Comparison of ENCODE assay signal across 10 cellular contexts in genomic region chr9:133349965-133350624, GRCh38. TPM values are rescaled to one million over a fixed set of nuclear protein-coding genes. Genes with fewer than 3 reads are reported as not detected.
A peak's percentile ranks its signal among the peaks of the same experiment; 100 is the strongest.
DNase-seq lines count a peak whose midpoint lies in the region; ATAC-seq, FAIRE-seq and TF ChIP-seq lines count a peak whose summit lies in the region.
"Had no signal": no experiment of that assay in that cellular context is flagged by ENCODE, and none has a peak within 500 bp of the region (broad histone marks: within the 10 kb centered on the region; RNA-seq: fewer than 3 reads in every experiment).

No MANE protein-coding gene starts in this region.

- DNase-seq in A549 (ENCODE audit: low read depth in 1 of 2, low spot score in 1 of 2) (no peak), hepatocyte (ENCODE audit: low spot score) (no peak), iPS-NIHi11 (ENCODE audit: low spot score) (no peak), HK-2 (ENCODE audit: unreplicated experiment) (no peak)
- no peak for DNase-seq in activated CD4-positive, alpha-beta memory T cell treated with anti-CD3 and anti-CD28 coated beads, Interleukin-2, amount 10 ng/mL, durations not matched to agents 7 days and 5 days
- DNase-seq: DMS79 treated with DMSO at 0.1 percent for 48 hours had no signal

- H3K4me2 ChIP-seq in A549, result peak overlapping the region; percentile 83
- peak overlapping the region; percentile 93 for H3K4me2 ChIP-seq in hepatocyte

- POLR2A ChIA-PET in A549 (lab: Yijun Ruan, JAX), result interaction anchor here (0.5 to 1.4 kb wide), 2 partner anchors 77 to 110 kb away, joined by 3 read pairs; partner anchors contain the start of gene CACFD1
- POLR2A ChIA-PET in activated CD4-positive, alpha-beta memory T cell treated with anti-CD3 and anti-CD28 coated beads, Interleukin-2, amount 10 ng/mL, durations not matched to agents 7 days and 5 days (lab: Charles Lee), result interaction anchor here (0.6 to 14.2 kb wide), 10 partner anchors 7 to 319 kb away, joined by 3 to 397 read pairs (median 9); partner anchors contain the start of genes GTF3C5, STKLD1, SURF4 and SURF6

- peaks cover 61% of the 10 kb centered on the region for H3K4me1 Mint-ChIP-seq in activated CD4-positive, alpha-beta memory T cell treated with anti-CD3 and anti-CD28 coated beads, Interleukin-2, amount 10 ng/mL, durations not matched to agents 7 days and 5 days

- no peaks in the 10 kb centered on the region for H3K9me2 ChIP-seq in hepatocyte (replicated peaks; ENCODE audit: insufficient read depth)

- peak overlapping the region; percentile 86 for H3K27ac Mint-ChIP-seq in activated CD4-positive, alpha-beta memory T cell treated with anti-CD3 and anti-CD28 coated beads, Interleukin-2, amount 10 ng/mL, durations not matched to agents 7 days and 5 days

- H3K36me3 ChIP-seq in hepatocyte (replicated peaks; ENCODE audit: insufficient read depth, low read depth), result peaks cover 3% of the 10 kb centered on the region

- H3K27me3 ChIP-seq in hepatocyte, result no peaks in the 10 kb centered on the region
- H3K27me3 ChIP-seq: right atrium auricular region had no signal

- no peak for TF ChIP-seq POLR2A in A549 (IDR thresholded peaks at IDR 0.05; ENCODE audit: low read length)
- peak; percentile 23 for TF ChIP-seq POLR2A in GM18505 (IDR thresholded peaks at IDR 0.05; ENCODE audit: borderline replicate concordance, extremely low read depth, insufficient read depth, insufficient read length)

- TF ChIP-seq CTCF in A549 (IDR thresholded peaks at IDR 0.05) (no peak), hepatocyte (IDR thresholded peaks at IDR 0.05; ENCODE audit: poor library complexity) (no peak)

- peak overlapping the region; percentile 95 for H3K4me3 Mint-ChIP-seq in activated CD4-positive, alpha-beta memory T cell treated with anti-CD3 and anti-CD28 coated beads, Interleukin-2, amount 10 ng/mL, durations not matched to agents 7 days and 5 days

- WGBS in A549 (ENCODE audit: missing lambda C conversion rate), result 79% methylated on average over 15 of the region's 15 CpGs
- WGBS in hepatocyte (ENCODE audit: low lambda C conversion rate, missing lambda C conversion rate), result 89% methylated on average over 15 of the region's 15 CpGs

- peaks cover 19% of the 10 kb centered on the region for H4K20me1 ChIP-seq in hepatocyte (ENCODE audit: insufficient read depth, poor library complexity, severe bottlenecking)

- H3K27me3 Mint-ChIP-seq in activated CD4-positive, alpha-beta memory T cell treated with anti-CD3 and anti-CD28 coated beads, Interleukin-2, amount 10 ng/mL, durations not matched to agents 7 days and 5 days, result no peaks in the 10 kb centered on the region

- TF ChIP-seq EP300 in A549 (IDR thresholded peaks at IDR 0.05), result no peak

- H3K4me3 ChIP-seq in A549 (peak overlapping the region; percentile 100), hepatocyte (no peak overlapping the region)

- H2AFZ ChIP-seq in hepatocyte, result no peak overlapping the region

- no peak for TF ChIP-seq RAD21 in A549 (conservative IDR thresholded peaks at IDR 0.05 in 1 of 2, IDR thresholded peaks at IDR 0.05 in 1 of 2)

- ATAC-seq in A549 (no peak), GM18505 (IDR thresholded peaks at IDR 0.05; ENCODE audit: unreplicated experiment) (no peak), GM18498 (IDR thresholded peaks at IDR 0.05; ENCODE audit: unreplicated experiment) (no peak), GM21515 (IDR thresholded peaks at IDR 0.05; ENCODE audit: unreplicated experiment) (no peak)

- H3K9me3 ChIP-seq in A549 (no peaks in the 10 kb centered on the region), hepatocyte (ENCODE audit: low read depth) (no peaks in the 10 kb centered on the region)
- H3K9me3 ChIP-seq: right atrium auricular region had no signal

- H3K4me1 ChIP-seq in A549, result peaks cover 23% of the 10 kb centered on the region
- H3K4me1 ChIP-seq in hepatocyte (ENCODE audit: insufficient read depth), result peaks cover 11% of the 10 kb centered on the region

- H3K36me3 Mint-ChIP-seq in activated CD4-positive, alpha-beta memory T cell treated with anti-CD3 and anti-CD28 coated beads, Interleukin-2, amount 10 ng/mL, durations not matched to agents 7 days and 5 days (ENCODE audit: low read depth), result peaks cover 63% of the 10 kb centered on the region

- FAIRE-seq in A549 (lab: Jason Lieb, UNC), result no peak

- peak overlapping the region in 1 of 2 experiments; percentile 99; a peak in 3 of 6 replicates for H3K27ac ChIP-seq in A549
- peak overlapping the region; percentile 99 for H3K27ac ChIP-seq in hepatocyte
- H3K27ac ChIP-seq: right atrium auricular region had no signal

- CTCF ChIA-PET in A549 (lab: Yijun Ruan, JAX), result interaction anchor here (1.6 kb wide), 2 partner anchors 8 to 11 kb away, joined by 4 to 8 read pairs; no protein-coding TSS in a partner anchor
- CTCF ChIA-PET in activated CD4-positive, alpha-beta memory T cell treated with anti-CD3 and anti-CD28 coated beads, Interleukin-2, amount 10 ng/mL, durations not matched to agents 7 days and 5 days (lab: Charles Lee), result interaction anchor here (1.0 to 3.3 kb wide), 7 partner anchors 8 to 206 kb away, joined by 3 to 24 read pairs (median 4); no protein-coding TSS in a partner anchor

- peaks cover 60% of the 10 kb centered on the region for H3K79me2 ChIP-seq in hepatocyte

- H3K9me3 Mint-ChIP-seq in activated CD4-positive, alpha-beta memory T cell treated with anti-CD3 and anti-CD28 coated beads, Interleukin-2, amount 10 ng/mL, durations not matched to agents 7 days and 5 days, result no peaks in the 10 kb centered on the region

TF ChIP-seq in A549, 52 proteins besides CTCF, POLR2A, EP300 and RAD21 (continues in another document):
- TF ChIP-seq CEBPB (IDR thresholded peaks at IDR 0.05) (no peak), ZSCAN20 (CRISPR knock-in tag; IDR thresholded peaks at IDR 0.05) (no peak), ELK1 (IDR thresholded peaks at IDR 0.05; ENCODE audit: low read depth, low read length) (no peak), HOXA7 (CRISPR knock-in tag; IDR thresholded peaks at IDR 0.05) (no peak)

RNA-seq across cellular contexts. Expression of gene RPL7A, which starts 2.1 kb away (rescaled TPM):
- polyA plus RNA-seq in A549 (2011; rRNA removed) (2,218 and 2,405 TPM in 2 replicates), A549 (2017; fragmentation: RNase III; extraction: RNeasy Plus Mini Kit Qiagen cat#74134 plus additional on column Dnase treatment) (2,511 to 2,766 TPM (median 2,608 TPM) in 3 replicates), hepatocyte (377 and 404 TPM in 2 replicates)
- polyA plus RNA-seq in A549 (2012; cell fraction: cytosol; rRNA removed), result 3,633 and 4,197 TPM in 2 replicates
- 1,837 and 2,384 TPM in 2 replicates for polyA plus RNA-seq in A549 (2012; cell fraction: nucleus; rRNA removed)
- 1,872 and 2,628 TPM in 2 replicates for polyA minus RNA-seq in A549 (2011; rRNA and poly(A)+ RNA removed)
- total RNA-seq in activated CD4-positive, alpha-beta memory T cell treated with anti-CD3 and anti-CD28 coated beads, Interleukin-2, amount 10 ng/mL, durations not matched to agents 7 days and 5 days, result 1,000 to 10,000 TPM; 1,627 to 1,632 TPM
- 2,138 and 2,226 TPM in 2 replicates for total RNA-seq in hepatocyte

RNA-seq across cellular contexts. Expression of gene MED22, which starts 2.2 kb away (rescaled TPM):
- polyA plus RNA-seq in A549 (2011; rRNA removed) (15.7 and 18.4 TPM in 2 replicates), A549 (2017; fragmentation: RNase III; extraction: RNeasy Plus Mini Kit Qiagen cat#74134 plus additional on column Dnase treatment) (20.4 to 22.8 TPM (median 22.0 TPM) in 3 replicates), hepatocyte (18.7 and 23.4 TPM in 2 replicates)
- polyA plus RNA-seq in A549 (2012; cell fraction: cytosol; rRNA removed), result 30.9 and 37.1 TPM in 2 replicates
- 49.7 and 50.6 TPM in 2 replicates for polyA plus RNA-seq in A549 (2012; cell fraction: nucleus; rRNA removed)
- polyA minus RNA-seq in A549 (2011; rRNA and poly(A)+ RNA removed), result 32.2 and 42.8 TPM in 2 replicates
- total RNA-seq in activated CD4-positive, alpha-beta memory T cell treated with anti-CD3 and anti-CD28 coated beads, Interleukin-2, amount 10 ng/mL, durations not matched to agents 7 days and 5 days, result 10 to 100 TPM; 21.1 to 23.3 TPM
- 15.3 and 18.8 TPM in 2 replicates for total RNA-seq in hepatocyte

RNA-seq across cellular contexts. Expression of gene SURF1, which starts 6.2 kb away (rescaled TPM):
- polyA plus RNA-seq in A549 (2011; rRNA removed) (47.5 and 63.0 TPM in 2 replicates), A549 (2017; fragmentation: RNase III; extraction: RNeasy Plus Mini Kit Qiagen cat#74134 plus additional on column Dnase treatment) (25.3 to 28.6 TPM (median 27.7 TPM) in 3 replicates), hepatocyte (76.5 and 83.9 TPM in 2 replicates)
- 28.8 and 32.5 TPM in 2 replicates for polyA plus RNA-seq in A549 (2012; cell fraction: cytosol; rRNA removed)
- polyA plus RNA-seq in A549 (2012; cell fraction: nucleus; rRNA removed), result 31.7 and 33.8 TPM in 2 replicates
- 19.5 and 29.0 TPM in 2 replicates for polyA minus RNA-seq in A549 (2011; rRNA and poly(A)+ RNA removed)
- 10 to 100 TPM; 33.8 to 37.6 TPM for total RNA-seq in activated CD4-positive, alpha-beta memory T cell treated with anti-CD3 and anti-CD28 coated beads, Interleukin-2, amount 10 ng/mL, durations not matched to agents 7 days and 5 days
- total RNA-seq in hepatocyte, result 33.9 and 37.4 TPM in 2 replicates

RNA-seq across cellular contexts. Expression of gene SURF2, which starts 6.3 kb away (rescaled TPM):
- polyA plus RNA-seq in A549 (2011; rRNA removed) (15.4 and 25.2 TPM in 2 replicates), A549 (2017; fragmentation: RNase III; extraction: RNeasy Plus Mini Kit Qiagen cat#74134 plus additional on column Dnase treatment) (34.9 to 36.9 TPM (median 35.6 TPM) in 3 replicates), hepatocyte (22.9 and 25.5 TPM in 2 replicates)
- polyA plus RNA-seq in A549 (2012; cell fraction: cytosol; rRNA removed), result 56.1 and 56.8 TPM in 2 replicates
- 26.9 and 34.3 TPM in 2 replicates for polyA plus RNA-seq in A549 (2012; cell fraction: nucleus; rRNA removed)
- polyA minus RNA-seq in A549 (2011; rRNA and poly(A)+ RNA removed), result 8.1 and 8.4 TPM in 2 replicates
- 10 to 100 TPM; 10.2 TPM for total RNA-seq in activated CD4-positive, alpha-beta memory T cell treated with anti-CD3 and anti-CD28 coated beads, Interleukin-2, amount 10 ng/mL, durations not matched to agents 7 days and 5 days
- 13.2 and 13.6 TPM in 2 replicates for total RNA-seq in hepatocyte

RNA-seq across cellular contexts. Expression of gene SURF6, which starts 14.1 kb away (rescaled TPM):
- polyA plus RNA-seq in A549 (2011; rRNA removed) (7.1 and 10.5 TPM in 2 replicates), A549 (2017; fragmentation: RNase III; extraction: RNeasy Plus Mini Kit Qiagen cat#74134 plus additional on column Dnase treatment) (23.0 to 26.8 TPM (median 25.1 TPM) in 3 replicates), hepatocyte (22.9 and 24.3 TPM in 2 replicates)
- polyA plus RNA-seq in A549 (2012; cell fraction: cytosol; rRNA removed), result 21.8 and 29.4 TPM in 2 replicates
- 32.6 and 37.4 TPM in 2 replicates for polyA plus RNA-seq in A549 (2012; cell fraction: nucleus; rRNA removed)
- 2.4 and 2.8 TPM in 2 replicates for polyA minus RNA-seq in A549 (2011; rRNA and poly(A)+ RNA removed)
- 10 to 100 TPM in 1 of 2 experiments, 1 to 10 TPM in 1; 9.3 to 10.9 TPM for total RNA-seq in activated CD4-positive, alpha-beta memory T cell treated with anti-CD3 and anti-CD28 coated beads, Interleukin-2, amount 10 ng/mL, durations not matched to agents 7 days and 5 days
- total RNA-seq in hepatocyte, result 20.2 and 23.4 TPM in 2 replicates
